In genomic region chr19:48817585-48818124, GRCh38 we compare ENCODE assay signal across 13 cellular contexts. TPM values are rescaled to one million over a fixed set of nuclear protein-coding genes. Genes with fewer than 3 reads are reported as not detected.
A peak's percentile ranks its signal among the peaks of the same experiment; 100 is the strongest.
DNase-seq lines count a peak whose midpoint lies in the region; ATAC-seq and TF ChIP-seq lines count a peak whose summit lies in the region.
"Had no signal": no experiment of that assay in that cellular context is flagged by ENCODE, and none has a peak within 500 bp of the region (broad histone marks: within the 10 kb centered on the region; RNA-seq: fewer than 3 reads in every experiment).

No MANE protein-coding gene starts in this region.

- H3K9me2 ChIP-seq in SK-N-SH = no peaks in the 10 kb centered on the region

- intact Hi-C loops in colonic mucosa (cut with DNase I) = no loop called here

- H3K4me2 ChIP-seq in SK-N-SH = no peak overlapping the region

- H3K36me3 ChIP-seq in colonic mucosa (no peaks in the 10 kb centered on the region), SK-N-SH (replicated peaks in 1 of 2; ENCODE audit: control insufficient read depth in 1 of 2, insufficient read depth in 2 of 2, low read length in 1 of 2) (no peaks in the 10 kb centered on the region)

- DNase-seq in NCI-H510A treated with DMSO at 0.1 percent for 48 hours (lab: John Stamatoyannopoulos, UW) (peak; percentile 40), NCI-H510A (lab: John Stamatoyannopoulos, UW) (no peak), colonic mucosa (no peak), progenitor cell of endocrine pancreas (ENCODE audit: low spot score, unreplicated experiment) (no peak), SK-N-SH (no peak), NCI-H187 treated with DMSO at 0.1 percent for 48 hours (lab: John Stamatoyannopoulos, UW) (no peak), hepatic stellate cell (ENCODE audit: low spot score) (no peak)
- DNase-seq: GM23248, IMR-90, NCI-H1694, NCI-H524 had no signal

- CTCF ChIA-PET in SK-N-SH (lab: Yijun Ruan, JAX) = interaction anchor here (1.8 kb wide), 1 partner anchor 22 kb away, joined by 5 read pairs; no protein-coding TSS in a partner anchor

- POLR2A ChIA-PET in SK-N-SH (lab: Yijun Ruan, JAX) = no interaction called here

- peak overlapping the region; percentile 45 for H3K27ac ChIP-seq in colonic mucosa
- no peak overlapping the region for H3K27ac ChIP-seq in SK-N-SH (ENCODE audit: low read depth in 2 of 2, low read length in 1 of 2)
- H3K27ac ChIP-seq: GM23248 had no signal

- H3K4me1 ChIP-seq in colonic mucosa (no peaks in the 10 kb centered on the region), SK-N-SH (ENCODE audit: control insufficient read depth in 1 of 2, insufficient read depth in 2 of 2, low read depth in 1 of 2, low read length in 1 of 2) (peaks cover 0 to under 1% of the 10 kb centered on the region in 2 experiments; a peak in 1 of 4 replicates)

- H4K20me1 ChIP-seq in SK-N-SH (ENCODE audit: insufficient read depth) = no peaks in the 10 kb centered on the region

- 94% methylated on average over 5 of the region's 5 CpGs for WGBS in SK-N-SH (ENCODE audit: low lambda C conversion rate)

- no peak overlapping the region for H3K9ac ChIP-seq in colonic mucosa (ENCODE audit: low read depth in 2 of 2, low read length in 2 of 2)
- no peak overlapping the region for H3K9ac ChIP-seq in SK-N-SH
- H3K9ac ChIP-seq: GM23248 had no signal

- no peaks in the 10 kb centered on the region for H3K36me3 Mint-ChIP-seq in progenitor cell of endocrine pancreas (ENCODE audit: insufficient read depth)

- ATAC-seq in GM21528 (IDR thresholded peaks at IDR 0.05; ENCODE audit: low FRiP score, unreplicated experiment) = no peak
- ATAC-seq: HCT116 had no signal

- peaks cover 27% of the 10 kb centered on the region for H3K4me1 Mint-ChIP-seq in progenitor cell of endocrine pancreas (ENCODE audit: low read depth)

- H3K27me3 Mint-ChIP-seq in progenitor cell of endocrine pancreas = no peaks in the 10 kb centered on the region

- H3K4me3 Mint-ChIP-seq in progenitor cell of endocrine pancreas (ENCODE audit: low read depth) = no peak overlapping the region

- peak overlapping the region; percentile 42 for H3K27ac Mint-ChIP-seq in progenitor cell of endocrine pancreas

- no peaks in the 10 kb centered on the region for H3K27me3 ChIP-seq in colonic mucosa
- H3K27me3 ChIP-seq in SK-N-SH (ENCODE audit: insufficient read depth) = no peaks in the 10 kb centered on the region

- H3K9me3 Mint-ChIP-seq in progenitor cell of endocrine pancreas (ENCODE audit: low read depth) = no peaks in the 10 kb centered on the region

- TF ChIP-seq EP300 in SK-N-SH (IDR thresholded peaks at IDR 0.05; ENCODE audit: borderline replicate concordance in 1 of 2, low read depth in 1 of 2, low read length in 1 of 2) = no peak

- H3K79me2 ChIP-seq in SK-N-SH (ENCODE audit: insufficient read depth) = no peaks in the 10 kb centered on the region

- TF ChIP-seq RAD21 in SK-N-SH (IDR thresholded peaks at IDR 0.05; ENCODE audit: low read length) = no peak

- H3K4me3 ChIP-seq in colonic mucosa (no peak overlapping the region), SK-N-SH (ENCODE audit: low read depth in 2 of 2, low read length in 1 of 2) (no peak overlapping the region)
- H3K4me3 ChIP-seq: GM23248 had no signal

- no peaks in the 10 kb centered on the region for H3F3A ChIP-seq in SK-N-SH (replicated peaks; ENCODE audit: insufficient read depth)

- H2AFZ ChIP-seq in SK-N-SH (ENCODE audit: low read depth) = no peak overlapping the region
- H2AFZ ChIP-seq: GM23248 had no signal

- no peak for TF ChIP-seq CTCF in colonic mucosa (IDR thresholded peaks at IDR 0.05)
- TF ChIP-seq CTCF in progenitor cell of endocrine pancreas (IDR thresholded peaks at IDR 0.05; ENCODE audit: unreplicated experiment) = no peak
- TF ChIP-seq CTCF in SK-N-SH (IDR thresholded peaks at IDR 0.05) = no peak

- H3K9me3 ChIP-seq in colonic mucosa (no peaks in the 10 kb centered on the region), SK-N-SH (no peaks in the 10 kb centered on the region)

TF ChIP-seq in SK-N-SH, 30 proteins besides CTCF, POLR2A, EP300 and RAD21:
- TF ChIP-seq REST (IDR thresholded peaks at IDR 0.05; ENCODE audit: low read depth, low read length) = no peak
- no peak for TF ChIP-seq NRF1 (IDR thresholded peaks at IDR 0.05; ENCODE audit: low read depth, low read length)
- TF ChIP-seq RXRA (IDR thresholded peaks at IDR 0.05; ENCODE audit: borderline replicate concordance, low read depth) = no peak
- no peak for TF ChIP-seq ZBTB33 (IDR thresholded peaks at IDR 0.05; ENCODE audit: borderline replicate concordance, low read depth)
- no peak for TF ChIP-seq YY1 (IDR thresholded peaks at IDR 0.05; ENCODE audit: low read depth)

RNA-seq across cellular contexts. Expression of gene BCAT2, which starts 6.8 kb away (rescaled TPM):
- total RNA-seq in colonic mucosa (10 to 100 TPM; 74.8 to 85.5 TPM), progenitor cell of endocrine pancreas (61.0 and 70.0 TPM in 2 replicates)
- 70.6 and 71.6 TPM in 2 replicates for polyA plus RNA-seq in SK-N-SH (2012; rRNA removed)
- 28.7 and 41.1 TPM in 2 replicates for polyA plus RNA-seq in SK-N-SH (2012; cell fraction: cytosol; rRNA removed)
- polyA plus RNA-seq in SK-N-SH (2012; cell fraction: nucleus; rRNA removed) = 134 and 143 TPM in 2 replicates

RNA-seq across cellular contexts. Expression of gene HSD17B14, which starts 18.6 kb away (rescaled TPM):
- total RNA-seq in colonic mucosa (1 to 10 TPM in 1 of 2 donors, under 1 TPM in 1; 0.79 to 2.8 TPM), progenitor cell of endocrine pancreas (20.5 and 22.1 TPM in 2 replicates)
- 27.9 and 29.7 TPM in 2 replicates for polyA plus RNA-seq in SK-N-SH (2012; rRNA removed)
- 15.9 and 18.2 TPM in 2 replicates for polyA plus RNA-seq in SK-N-SH (2012; cell fraction: cytosol; rRNA removed)
- 48.3 and 48.4 TPM in 2 replicates for polyA plus RNA-seq in SK-N-SH (2012; cell fraction: nucleus; rRNA removed)

RNA-seq across cellular contexts. Expression of gene PLEKHA4, which starts 50.8 kb away (rescaled TPM):
- 1 to 10 TPM; 5.6 to 6.6 TPM for total RNA-seq in colonic mucosa
- 8.5 and 11.7 TPM in 2 replicates for total RNA-seq in progenitor cell of endocrine pancreas
- polyA plus RNA-seq in SK-N-SH (2012; rRNA removed) = 4.7 and 5.6 TPM in 2 replicates
- polyA plus RNA-seq in SK-N-SH (2012; cell fraction: cytosol; rRNA removed) = 2.6 and 3.4 TPM in 2 replicates
- 9.9 and 18.4 TPM in 2 replicates for polyA plus RNA-seq in SK-N-SH (2012; cell fraction: nucleus; rRNA removed)

RNA-seq across cellular contexts. Expression of gene PPP1R15A, which starts 54.6 kb away (rescaled TPM):
- total RNA-seq in colonic mucosa (10 to 100 TPM; 23.9 to 33.3 TPM), progenitor cell of endocrine pancreas (44.5 and 48.9 TPM in 2 replicates)
- polyA plus RNA-seq in SK-N-SH (2012; rRNA removed) = 62.3 and 73.7 TPM in 2 replicates
- polyA plus RNA-seq in SK-N-SH (2012; cell fraction: cytosol; rRNA removed) = 63.6 and 64.3 TPM in 2 replicates
- polyA plus RNA-seq in SK-N-SH (2012; cell fraction: nucleus; rRNA removed) = 89.1 and 95.9 TPM in 2 replicates
